ENCODE assay signal across 19 cellular contexts in the genomic region with DNA sequence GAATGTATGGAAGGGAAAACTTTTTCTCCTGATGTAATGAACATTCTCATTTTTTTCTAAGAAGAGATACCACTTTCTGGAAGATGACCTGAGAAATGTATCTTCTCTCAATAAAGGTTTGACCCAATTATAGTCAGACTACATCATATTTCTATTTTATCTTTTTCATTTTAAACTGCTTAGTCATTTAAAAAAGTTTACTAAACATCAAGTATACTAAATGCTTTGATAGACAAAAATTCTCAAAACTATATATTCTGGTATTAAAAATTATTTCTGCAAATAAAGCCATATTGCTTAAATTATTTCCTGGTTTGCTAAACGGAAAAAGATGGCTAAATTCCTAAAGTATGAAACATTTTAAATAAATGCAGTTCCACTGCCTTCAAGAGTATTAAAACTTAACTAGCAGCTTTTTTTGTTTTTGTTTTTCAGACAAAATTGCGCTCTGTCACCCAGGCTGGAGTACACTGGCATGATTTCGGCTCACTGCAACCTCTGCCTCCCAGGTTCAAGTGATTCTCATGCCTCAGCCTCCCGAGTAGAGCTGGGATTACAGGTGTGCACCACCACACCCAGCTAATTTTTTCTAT. TPM values are rescaled to one million over a fixed set of nuclear protein-coding genes. Genes with fewer than 3 reads are reported as not detected.
A peak's percentile ranks its signal among the peaks of the same experiment; 100 is the strongest.
DNase-seq lines count a peak whose midpoint lies in the region; ATAC-seq, FAIRE-seq and TF ChIP-seq lines count a peak whose summit lies in the region.
"Had no signal": no experiment of that assay in that cellular context is flagged by ENCODE, and none has a peak within 500 bp of the region (broad histone marks: within the 10 kb centered on the region; RNA-seq: fewer than 3 reads in every experiment).

No MANE protein-coding gene starts in this region.

- peak overlapping the region; percentile 83; the same call in 1 of the 2 replicates for H3K9ac ChIP-seq in OCI-LY3 (ENCODE audit: low read length)
- H3K9ac ChIP-seq in neural progenitor cell, result no peak overlapping the region

- H3K4me1 ChIP-seq in OCI-LY3 (ENCODE audit: low read length) (peaks cover 47% of the 10 kb centered on the region), neural progenitor cell (peaks cover 51% of the 10 kb centered on the region)

- ATAC-seq in GM21360 (IDR thresholded peaks at IDR 0.05; ENCODE audit: unreplicated experiment), result no peak
- ATAC-seq: CD8-positive, alpha-beta T cell had no signal

- peaks cover 76% of the 10 kb centered on the region for H3K79me2 ChIP-seq in OCI-LY3 (ENCODE audit: low read length)
- peaks cover 99% of the 10 kb centered on the region for H3K79me2 ChIP-seq in neural progenitor cell (ENCODE audit: low read depth)

- peaks cover 31% of the 10 kb centered on the region for H3K4me1 Mint-ChIP-seq in neural progenitor cell

- H3K9me3 Mint-ChIP-seq in neural progenitor cell, result peaks cover 8% of the 10 kb centered on the region
- H3K9me3 Mint-ChIP-seq: CD8-positive, alpha-beta T cell; H9 had no signal

- FAIRE-seq in GM19239 (lab: Jason Lieb, UNC), result peak; percentile 18
- FAIRE-seq: GM12892, RCC 7860 had no signal

- no peak overlapping the region for H3K4me3 Mint-ChIP-seq in neural progenitor cell
- H3K4me3 Mint-ChIP-seq: CD8-positive, alpha-beta T cell; H9 had no signal

- H3K9me3 ChIP-seq in OCI-LY3 (ENCODE audit: insufficient read depth, low read length) (peaks cover 14% of the 10 kb centered on the region; the same call in 1 of the 2 replicates), neural progenitor cell (ENCODE audit: low read depth) (no peaks in the 10 kb centered on the region)

- H2AFZ ChIP-seq in OCI-LY3 (ENCODE audit: low read depth, low read length), result no peak overlapping the region
- no peak overlapping the region for H2AFZ ChIP-seq in neural progenitor cell (replicated peaks)

- no peak overlapping the region for H3K27ac Mint-ChIP-seq in neural progenitor cell
- H3K27ac Mint-ChIP-seq: CD8-positive, alpha-beta T cell had no signal

- H3F3A ChIP-seq in neural progenitor cell (ENCODE audit: low read depth), result peaks cover 22% of the 10 kb centered on the region

- H3K27me3 Mint-ChIP-seq in neural progenitor cell (ENCODE audit: insufficient read depth, low read depth), result peaks cover 2% of the 10 kb centered on the region

- H3K36me3 Mint-ChIP-seq in neural progenitor cell, result peaks cover 13% of the 10 kb centered on the region

- H3K4me3 ChIP-seq in OCI-LY3 (ENCODE audit: low read length) (peak overlapping the region; percentile 75; the same call in 1 of the 2 replicates), neural progenitor cell (no peak overlapping the region), dorsolateral prefrontal cortex (no peak overlapping the region)
- H3K4me3 ChIP-seq: SK-N-MC had no signal

- intact Hi-C loops in dorsolateral prefrontal cortex (cut with DNase I), result no loop called here

- H3K27ac ChIP-seq in OCI-LY3 (ENCODE audit: low read length) (peak overlapping the region; percentile 99), neural progenitor cell (no peak overlapping the region), dorsolateral prefrontal cortex (no peak overlapping the region)
- H3K27ac ChIP-seq: SK-N-MC had no signal

- H3K4me2 ChIP-seq in OCI-LY3 (ENCODE audit: low read length) (peak overlapping the region; percentile 95), neural progenitor cell (no peak overlapping the region)

- H3K27me3 ChIP-seq in OCI-LY3 (ENCODE audit: low read depth, low read length) (no peaks in the 10 kb centered on the region), neural progenitor cell (no peaks in the 10 kb centered on the region), dorsolateral prefrontal cortex (no peaks in the 10 kb centered on the region)

- H4K20me1 ChIP-seq in OCI-LY3 (ENCODE audit: insufficient read depth, low read length) (peaks cover 12% of the 10 kb centered on the region), neural progenitor cell (ENCODE audit: low read depth) (peaks cover 93% of the 10 kb centered on the region)

- TF ChIP-seq CTCF in OCI-LY3 (IDR thresholded peaks at IDR 0.05; ENCODE audit: low read depth, low read length) (no peak), neural progenitor cell (IDR thresholded peaks at IDR 0.05) (no peak), dorsolateral prefrontal cortex (IDR thresholded peaks at IDR 0.05 in 54 of 56, conservative IDR thresholded peaks at IDR 0.05 in 2 of 56; ENCODE audit: low read depth in 1 of 56, partially characterized antibody in 56 of 56) (no peak)

- H3K36me3 ChIP-seq in OCI-LY3 (replicated peaks; ENCODE audit: low read depth, low read length) (peaks cover 36% of the 10 kb centered on the region), neural progenitor cell (no peaks in the 10 kb centered on the region)

- DNase-seq in GM19239 (ENCODE audit: insufficient read length, low spot score) (no peak), dedifferentiated amniotic fluid mesenchymal stem cell (ENCODE audit: extremely low spot score) (peak; percentile 23), neural progenitor cell (ENCODE audit: low spot score) (no peak), putamen (ENCODE audit: low spot score) (no peak), dorsolateral prefrontal cortex (no peak)
- DNase-seq: CD8-positive, alpha-beta T cell; DMS79 treated with DMSO at 0.1 percent for 48 hours; GDM1; H9; NCI-H146; NCI-H2081 treated with DMSO at 0.1 percent for 48 hours; NCI-H510A treated with DMSO at 0.1 percent for 48 hours; Right ventricle myocardium superior; T-helper 1 cell had no signal

RNA-seq across cellular contexts. Expression of a gene that starts 37.1 kb away (rescaled TPM):
- total RNA-seq in neural progenitor cell (ENCODE audit: low replicate concordance) (74.5 and 79.1 TPM in 2 replicates), dorsolateral prefrontal cortex (100 to 1,000 TPM in 107 of 120 experiments, 10 to 100 TPM in 13; 88.4 to 136 (median 113) TPM)
